8 cellular contexts compared by ENCODE assay signal in the genomic region with DNA sequence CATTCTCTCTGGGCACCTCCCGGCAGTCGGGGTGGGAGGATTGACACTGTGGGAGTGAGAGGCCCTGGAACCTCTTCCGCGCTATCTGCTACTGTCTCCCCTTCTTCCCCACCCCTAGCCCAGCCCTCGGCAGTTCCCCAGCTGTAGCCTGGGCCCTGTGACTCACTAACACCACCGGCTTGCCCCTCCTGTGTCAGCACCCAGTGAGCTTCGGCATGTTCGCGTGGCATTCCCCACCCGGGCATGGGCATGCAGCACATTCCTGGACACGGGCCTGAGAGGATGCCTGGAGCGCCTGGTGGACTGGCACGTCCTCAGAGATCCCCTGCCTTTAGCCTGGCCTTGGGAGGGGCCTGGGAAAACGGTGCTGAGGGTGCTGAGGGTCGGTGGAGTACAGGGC. TPM values are rescaled to one million over a fixed set of nuclear protein-coding genes. Genes with fewer than 3 reads are reported as not detected.
DNase-seq lines count a peak whose midpoint lies in the region; ATAC-seq and TF ChIP-seq lines count a peak whose summit lies in the region.
"Had no signal": no experiment of that assay in that cellular context is flagged by ENCODE, and none has a peak within 500 bp of the region (broad histone marks: within the 10 kb centered on the region; RNA-seq: fewer than 3 reads in every experiment).

No MANE protein-coding gene starts in this region.

- ATAC-seq in memory B cell (ENCODE audit: low read depth) (no peak), HG03354 (IDR thresholded peaks at IDR 0.05; ENCODE audit: poor library complexity, severe bottlenecking, unreplicated experiment) (no peak), GM19395 (IDR thresholded peaks at IDR 0.05; ENCODE audit: unreplicated experiment) (no peak)

- H3K27ac ChIP-seq in tibial nerve: peak overlapping the region in 2 of 4 donors; percentile 64 to 77
- H3K27ac ChIP-seq: epithelial cell of prostate had no signal

- TF ChIP-seq CTCF in chondrocyte (IDR thresholded peaks at IDR 0.05): no peak
- TF ChIP-seq CTCF in tibial nerve (IDR thresholded peaks at IDR 0.05): no peak
- TF ChIP-seq CTCF in GM20000 (IDR thresholded peaks at IDR 0.05; ENCODE audit: extremely low read depth, missing control alignments): no peak

- H3K36me3 Mint-ChIP-seq in chondrocyte (ENCODE audit: low read depth) (no peaks in the 10 kb centered on the region), memory B cell (no peaks in the 10 kb centered on the region)

- H3K27me3 Mint-ChIP-seq in chondrocyte (ENCODE audit: low read depth): no peaks in the 10 kb centered on the region
- peaks cover 6% of the 10 kb centered on the region for H3K27me3 Mint-ChIP-seq in memory B cell

- H3K36me3 ChIP-seq in tibial nerve: no peaks in the 10 kb centered on the region

- no peaks in the 10 kb centered on the region for H3K27me3 ChIP-seq in tibial nerve

- no peak for TF ChIP-seq EP300 in tibial nerve (IDR thresholded peaks at IDR 0.05)

- DNase-seq in M059J (ENCODE audit: low read depth) (peak; percentile 49), chondrocyte (ENCODE audit: low spot score) (no peak), memory B cell (ENCODE audit: low spot score in 2 of 2) (no peak), tibial nerve (ENCODE audit: low spot score in 2 of 2) (no peak), GM20000 (ENCODE audit: low spot score) (no peak)

- H3K27ac Mint-ChIP-seq in chondrocyte (ENCODE audit: unreplicated experiment) (peak overlapping the region; percentile 75), memory B cell (no peak overlapping the region)

- H3K4me3 ChIP-seq in tibial nerve: peak overlapping the region; percentile 57 to 76 (median 72)

- H3K4me1 Mint-ChIP-seq in chondrocyte (ENCODE audit: low read depth) (peaks cover 40% of the 10 kb centered on the region), memory B cell (peaks cover 10% of the 10 kb centered on the region)

- peaks cover 0 to 34% (median 7%) of the 10 kb centered on the region in 4 donors for H3K4me1 ChIP-seq in tibial nerve

- 32 to 43% methylated on average over 8 to 11 of the region's 15 CpGs for WGBS in tibial nerve, 2 donors

- no peak for TF ChIP-seq POLR2A in tibial nerve (IDR thresholded peaks at IDR 0.05)

- no peaks in the 10 kb centered on the region for H3K9me3 ChIP-seq in tibial nerve

- no peaks in the 10 kb centered on the region for H3K9me3 Mint-ChIP-seq in chondrocyte (ENCODE audit: low read depth)
- no peaks in the 10 kb centered on the region for H3K9me3 Mint-ChIP-seq in memory B cell

- H3K4me3 Mint-ChIP-seq in chondrocyte (ENCODE audit: unreplicated experiment) (peak overlapping the region; percentile 71), memory B cell (peak overlapping the region; percentile 32)

RNA-seq across cellular contexts. Expression of a gene that starts 1.3 kb away (rescaled TPM):
- 0.12 and 1.2 TPM in 2 replicates for total RNA-seq in M059J (2014; rRNA removed; shearing (Covaris generic))
- total RNA-seq in chondrocyte (10.2 to 18.4 TPM (median 17.3 TPM) in 3 replicates), tibial nerve (10 to 100 TPM in 1 of 4 donors, 1 to 10 TPM in 3; 5.1 to 14.1 (median 7.5) TPM)

RNA-seq across cellular contexts. Expression of a gene that starts 49.9 kb away (rescaled TPM):
- total RNA-seq in M059J (2014; rRNA removed; shearing (Covaris generic)): 0.10 and 0.15 TPM in 2 replicates
- total RNA-seq in chondrocyte (not detected in 3 replicates), tibial nerve (under 1 TPM in 1 of 4 donors, not detected in 3; 0.44 TPM)
